ENCODE assay signal across 7 cellular contexts in genomic region chr1:76474922-76475321, GRCh38.
"Had no signal": no experiment of that assay in that cellular context is flagged by ENCODE, and none has a peak within 500 bp of the region (broad histone marks: within the 10 kb centered on the region; RNA-seq: fewer than 3 reads in every experiment).

No MANE protein-coding gene starts in this region.

- H3K9ac ChIP-seq: GM23248 had no signal

- H3K4me3 ChIP-seq: GM23248, K562 had no signal

- DNase-seq: GM23248, GOT3, H7, HCEC 1CT, KG1 had no signal

- H3K27ac ChIP-seq: GM23248 had no signal

- ATAC-seq: K562 had no signal

- FAIRE-seq: HTR-8/SVneo, K562 had no signal

- H2AFZ ChIP-seq: GM23248 had no signal
